In the genomic region with DNA sequence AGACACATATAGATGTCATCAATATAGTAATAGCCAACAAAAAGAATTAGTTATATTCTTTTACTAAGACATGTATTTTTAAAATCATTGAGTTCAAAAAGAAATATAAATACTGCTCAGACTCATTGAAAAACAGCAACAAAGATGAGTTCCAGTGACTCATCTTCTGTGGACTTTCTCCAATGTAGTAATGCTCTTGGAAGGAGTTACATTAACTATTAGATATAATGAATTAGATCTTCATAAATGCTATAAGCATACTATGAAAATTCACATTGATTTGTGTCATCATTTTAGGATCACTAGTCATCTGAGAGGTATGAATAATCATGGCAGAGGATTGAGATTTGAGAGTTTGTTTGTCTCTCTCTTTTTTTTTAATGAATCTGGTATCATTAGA, we compare ENCODE assay signal across 24 cellular contexts.
"Had no signal": no experiment of that assay in that cellular context is flagged by ENCODE, and none has a peak within 500 bp of the region (broad histone marks: within the 10 kb centered on the region; RNA-seq: fewer than 3 reads in every experiment).

No MANE protein-coding gene starts in this region.

- H3K4me3 Mint-ChIP-seq: effector memory CD8-positive, alpha-beta T cell; immature natural killer cell; memory B cell; natural killer cell; stimulated activated memory B cell treated with anti-CD40 and anti-IgM and Interleukin-4, amounts not matched to agents 10 μg/mL and 1 μg/mL and 100 μg/mL, for 72 hours; type B pancreatic cell had no signal

- H3K4me3 ChIP-seq: lower lobe of right lung, ovary, psoas muscle, sigmoid colon, skin epidermis, spleen, testis, tibial artery had no signal

- H3K9me3 Mint-ChIP-seq: type B pancreatic cell had no signal

- H3K36me3 Mint-ChIP-seq: memory B cell; natural killer cell; stimulated activated memory B cell treated with anti-CD40 and anti-IgM and Interleukin-4, amounts not matched to agents 10 μg/mL and 1 μg/mL and 100 μg/mL, for 72 hours; type B pancreatic cell had no signal

- H3K9me3 ChIP-seq: lower lobe of right lung, ovary, psoas muscle, sigmoid colon, spleen, testis, tibial artery had no signal

- H3K4me1 Mint-ChIP-seq: immature natural killer cell; memory B cell; natural killer cell; stimulated activated memory B cell treated with anti-CD40 and anti-IgM and Interleukin-4, amounts not matched to agents 10 μg/mL and 1 μg/mL and 100 μg/mL, for 72 hours had no signal

- H3K27me3 ChIP-seq: ovary, sigmoid colon, spleen, testis, tibial artery had no signal

- H3K27ac Mint-ChIP-seq: effector memory CD8-positive, alpha-beta T cell; immature natural killer cell; memory B cell; natural killer cell; stimulated activated memory B cell treated with anti-CD40 and anti-IgM and Interleukin-4, amounts not matched to agents 10 μg/mL and 1 μg/mL and 100 μg/mL, for 72 hours; type B pancreatic cell had no signal

- H3K36me3 ChIP-seq: lower lobe of right lung, ovary, sigmoid colon, spleen, tibial artery had no signal

- H3K27ac ChIP-seq: lower lobe of right lung, ovary, psoas muscle, sigmoid colon, skin epidermis, spleen, testis, tibial artery had no signal

- DNase-seq: cortex of kidney; effector memory CD8-positive, alpha-beta T cell; foreskin melanocyte; hypothalamus; immature natural killer cell; left ventricle myocardium superior; lower lobe of right lung; natural killer cell; occipital lobe; ovary; posterior cingulate gyrus; psoas muscle; right cardiac atrium; sigmoid colon; spleen; stimulated activated CD4-positive, alpha-beta T cell treated with anti-CD3 and anti-CD28 coated beads, Interleukin-4, amount 100 ng/mL, for 4 hours; stimulated activated naive CD8-positive, alpha-beta T cell treated with anti-CD3 and anti-CD28 coated beads, Interleukin-15, Interleukin-2, amounts not matched to agents 100 U/mL and 50 U/mL, for 24 hours; substantia nigra; testis; tibial artery had no signal

- H3K4me1 ChIP-seq: lower lobe of right lung, psoas muscle, sigmoid colon, spleen, testis, tibial artery had no signal

- H3K27me3 Mint-ChIP-seq: effector memory CD8-positive, alpha-beta T cell; memory B cell; stimulated activated memory B cell treated with anti-CD40 and anti-IgM and Interleukin-4, amounts not matched to agents 10 μg/mL and 1 μg/mL and 100 μg/mL, for 72 hours; type B pancreatic cell had no signal
